ENCODE assay signal across 1 cellular context in genomic region chr3:184085389-184085852, GRCh38.
TF ChIP-seq lines count a peak whose summit lies in the region.

No MANE protein-coding gene starts in this region.

TF ChIP-seq in K562, 482 proteins besides CTCF, POLR2A, EP300 and RAD21 (continued from another document and continues in another):
- TF ChIP-seq POLR2AphosphoS2 (IDR thresholded peaks at IDR 0.05; ENCODE audit: low read length): no peak
- no peak for TF ChIP-seq ZBTB1 (CRISPR knock-in tag; IDR thresholded peaks at IDR 0.05; ENCODE audit: borderline replicate concordance, low read depth)
- TF ChIP-seq NUFIP1 (IDR thresholded peaks at IDR 0.05; ENCODE audit: partially characterized antibody): no peak
- no peak for TF ChIP-seq NR2C1 (IDR thresholded peaks at IDR 0.05)
- TF ChIP-seq NR2C1 (tag; IDR thresholded peaks at IDR 0.05): no peak
- TF ChIP-seq NELFE (IDR thresholded peaks at IDR 0.05; ENCODE audit: insufficient read depth, insufficient read length): no peak
- no peak for TF ChIP-seq KLF10 (CRISPR knock-in tag; IDR thresholded peaks at IDR 0.05)
- TF ChIP-seq WHSC1 (IDR thresholded peaks at IDR 0.05; ENCODE audit: low read length): no peak
- no peak; a peak in 1 of 4 replicates for TF ChIP-seq MNT (conservative IDR thresholded peaks at IDR 0.05)
- TF ChIP-seq, protein P1, sequence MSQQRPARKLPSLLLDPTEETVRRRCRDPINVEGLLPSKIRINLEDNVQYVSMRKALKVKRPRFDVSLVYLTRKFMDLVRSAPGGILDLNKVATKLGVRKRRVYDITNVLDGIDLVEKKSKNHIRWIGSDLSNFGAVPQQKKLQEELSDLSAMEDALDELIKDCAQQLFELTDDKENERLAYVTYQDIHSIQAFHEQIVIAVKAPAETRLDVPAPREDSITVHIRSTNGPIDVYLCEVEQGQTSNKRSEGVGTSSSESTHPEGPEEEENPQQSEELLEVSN (IDR thresholded peaks at IDR 0.05; ENCODE audit: borderline replicate concordance in 1 of 2, extremely low read depth in 1 of 2, insufficient read depth in 1 of 2, insufficient read length in 1 of 2, low read depth in 1 of 2, low read length in 1 of 2, poor library complexity in 1 of 2, severe bottlenecking in 1 of 2): no peak
- peak; percentile 88; the same call in 1 of the 2 replicates for TF ChIP-seq SMARCA4 (IDR thresholded peaks at IDR 0.05)
- no peak for TF ChIP-seq ZNF316 (IDR thresholded peaks at IDR 0.05)
- no peak for TF ChIP-seq STAG1 (CRISPR knock-in tag; IDR thresholded peaks at IDR 0.05; ENCODE audit: borderline replicate concordance)
- no peak for TF ChIP-seq ZNF764 (CRISPR knock-in tag; IDR thresholded peaks at IDR 0.05; ENCODE audit: low read depth)
- no peak for TF ChIP-seq ERF (CRISPR knock-in tag; IDR thresholded peaks at IDR 0.05)
- TF ChIP-seq DACH1 (IDR thresholded peaks at IDR 0.05; ENCODE audit: partially characterized antibody): peak; percentile 25
- TF ChIP-seq MCM3 (IDR thresholded peaks at IDR 0.05): no peak
- 0 out of 2 replicates have a peak, but pooled peaks have one; percentile 18 for TF ChIP-seq RNF2 (IDR thresholded peaks at IDR 0.05)
- no peak for TF ChIP-seq ZNF121 (CRISPR knock-in tag; conservative IDR thresholded peaks at IDR 0.05)
- TF ChIP-seq FIP1L1 (IDR thresholded peaks at IDR 0.05; ENCODE audit: low read depth, low read length, poor library complexity, severe bottlenecking): no peak
- no peak for TF ChIP-seq POLR3G (IDR thresholded peaks at IDR 0.05; ENCODE audit: extremely low read depth, insufficient read length, insufficient replicate concordance)
- TF ChIP-seq PREB (CRISPR knock-in tag; IDR thresholded peaks at IDR 0.05): no peak
- no peak for TF ChIP-seq KDM4B (IDR thresholded peaks at IDR 0.05; ENCODE audit: borderline replicate concordance in 2 of 2, low read depth in 1 of 2)
- TF ChIP-seq ZFP30 (CRISPR knock-in tag; IDR thresholded peaks at IDR 0.05; ENCODE audit: borderline replicate concordance): no peak
- TF ChIP-seq, protein P2, sequence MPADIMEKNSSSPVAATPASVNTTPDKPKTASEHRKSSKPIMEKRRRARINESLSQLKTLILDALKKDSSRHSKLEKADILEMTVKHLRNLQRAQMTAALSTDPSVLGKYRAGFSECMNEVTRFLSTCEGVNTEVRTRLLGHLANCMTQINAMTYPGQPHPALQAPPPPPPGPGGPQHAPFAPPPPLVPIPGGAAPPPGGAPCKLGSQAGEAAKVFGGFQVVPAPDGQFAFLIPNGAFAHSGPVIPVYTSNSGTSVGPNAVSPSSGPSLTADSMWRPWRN (IDR thresholded peaks at IDR 0.05; ENCODE audit: low read depth): no peak
- no peak for TF ChIP-seq ZKSCAN1 (IDR thresholded peaks at IDR 0.05; ENCODE audit: low read depth, low read length)
- no peak for TF ChIP-seq HDAC8 (tag; IDR thresholded peaks at IDR 0.05)
- no peak for TF ChIP-seq BRF1 (IDR thresholded peaks at IDR 0.05; ENCODE audit: borderline replicate concordance, extremely low read depth, insufficient read length)
- TF ChIP-seq MAZ (CRISPR knock-in tag; conservative IDR thresholded peaks at IDR 0.05 in 1 of 2, IDR thresholded peaks at IDR 0.05 in 1 of 2): 0 out of 4 replicates have a peak, but pooled peaks of 1 of the 2 experiments have one; percentile 19
- no peak for TF ChIP-seq SNRNP70 (optimal IDR thresholded peaks at IDR 0.05; ENCODE audit: low read depth, low read length)
- TF ChIP-seq PRMT5 (CRISPR knock-in tag; IDR thresholded peaks at IDR 0.05): no peak
- no peak for TF ChIP-seq ATF4 (CRISPR knock-in tag; IDR thresholded peaks at IDR 0.05)
- TF ChIP-seq BRF2 (IDR thresholded peaks at IDR 0.05; ENCODE audit: borderline replicate concordance, insufficient read depth, insufficient read length): no peak
- TF ChIP-seq ILF3 (IDR thresholded peaks at IDR 0.05; ENCODE audit: borderline replicate concordance): no peak
- TF ChIP-seq, protein P3, sequence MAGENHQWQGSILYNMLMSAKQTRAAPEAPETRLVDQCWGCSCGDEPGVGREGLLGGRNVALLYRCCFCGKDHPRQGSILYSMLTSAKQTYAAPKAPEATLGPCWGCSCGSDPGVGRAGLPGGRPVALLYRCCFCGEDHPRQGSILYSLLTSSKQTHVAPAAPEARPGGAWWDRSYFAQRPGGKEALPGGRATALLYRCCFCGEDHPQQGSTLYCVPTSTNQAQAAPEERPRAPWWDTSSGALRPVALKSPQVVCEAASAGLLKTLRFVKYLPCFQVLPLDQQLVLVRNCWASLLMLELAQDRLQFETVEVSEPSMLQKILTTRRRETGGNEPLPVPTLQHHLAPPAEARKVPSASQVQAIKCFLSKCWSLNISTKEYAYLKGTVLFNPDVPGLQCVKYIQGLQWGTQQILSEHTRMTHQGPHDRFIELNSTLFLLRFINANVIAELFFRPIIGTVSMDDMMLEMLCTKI (IDR thresholded peaks at IDR 0.05; ENCODE audit: partially characterized antibody): no peak
- no peak for TF ChIP-seq ZNF586 (CRISPR knock-in tag; conservative IDR thresholded peaks at IDR 0.05)
- no peak for TF ChIP-seq ILK (tag; IDR thresholded peaks at IDR 0.05; ENCODE audit: borderline replicate concordance, low read depth)
- TF ChIP-seq ESRRB (CRISPR knock-in tag; IDR thresholded peaks at IDR 0.05; ENCODE audit: borderline replicate concordance): no peak
- TF ChIP-seq EWSR1 (IDR thresholded peaks at IDR 0.05; ENCODE audit: borderline replicate concordance, low read depth, partially characterized antibody): no peak
- TF ChIP-seq, protein P4, sequence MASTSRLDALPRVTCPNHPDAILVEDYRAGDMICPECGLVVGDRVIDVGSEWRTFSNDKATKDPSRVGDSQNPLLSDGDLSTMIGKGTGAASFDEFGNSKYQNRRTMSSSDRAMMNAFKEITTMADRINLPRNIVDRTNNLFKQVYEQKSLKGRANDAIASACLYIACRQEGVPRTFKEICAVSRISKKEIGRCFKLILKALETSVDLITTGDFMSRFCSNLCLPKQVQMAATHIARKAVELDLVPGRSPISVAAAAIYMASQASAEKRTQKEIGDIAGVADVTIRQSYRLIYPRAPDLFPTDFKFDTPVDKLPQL (IDR thresholded peaks at IDR 0.05; ENCODE audit: extremely low read depth, insufficient read length): no peak
- no peak for TF ChIP-seq GMEB1 (CRISPR knock-in tag; IDR thresholded peaks at IDR 0.05)
- no peak for TF ChIP-seq E2F3 (CRISPR knock-in tag; IDR thresholded peaks at IDR 0.05)
- no peak for TF ChIP-seq KLF16 (IDR thresholded peaks at IDR 0.05)
- TF ChIP-seq BCLAF1 (IDR thresholded peaks at IDR 0.05; ENCODE audit: borderline replicate concordance in 1 of 2, control insufficient read depth in 1 of 2, low read depth in 2 of 2, low read length in 1 of 2): no peak
- 0 out of 2 replicates have a peak, but pooled peaks have one; percentile 15 for TF ChIP-seq MAFK (IDR thresholded peaks at IDR 0.05; ENCODE audit: low read length)
- no peak for TF ChIP-seq ZNF175 (CRISPR knock-in tag; IDR thresholded peaks at IDR 0.05; ENCODE audit: low read depth)
- TF ChIP-seq, protein P5, sequence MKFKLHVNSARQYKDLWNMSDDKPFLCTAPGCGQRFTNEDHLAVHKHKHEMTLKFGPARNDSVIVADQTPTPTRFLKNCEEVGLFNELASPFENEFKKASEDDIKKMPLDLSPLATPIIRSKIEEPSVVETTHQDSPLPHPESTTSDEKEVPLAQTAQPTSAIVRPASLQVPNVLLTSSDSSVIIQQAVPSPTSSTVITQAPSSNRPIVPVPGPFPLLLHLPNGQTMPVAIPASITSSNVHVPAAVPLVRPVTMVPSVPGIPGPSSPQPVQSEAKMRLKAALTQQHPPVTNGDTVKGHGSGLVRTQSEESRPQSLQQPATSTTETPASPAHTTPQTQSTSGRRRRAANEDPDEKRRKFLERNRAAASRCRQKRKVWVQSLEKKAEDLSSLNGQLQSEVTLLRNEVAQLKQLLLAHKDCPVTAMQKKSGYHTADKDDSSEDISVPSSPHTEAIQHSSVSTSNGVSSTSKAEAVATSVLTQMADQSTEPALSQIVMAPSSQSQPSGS (CRISPR knock-in tag; IDR thresholded peaks at IDR 0.05): no peak
- TF ChIP-seq, protein P6, sequence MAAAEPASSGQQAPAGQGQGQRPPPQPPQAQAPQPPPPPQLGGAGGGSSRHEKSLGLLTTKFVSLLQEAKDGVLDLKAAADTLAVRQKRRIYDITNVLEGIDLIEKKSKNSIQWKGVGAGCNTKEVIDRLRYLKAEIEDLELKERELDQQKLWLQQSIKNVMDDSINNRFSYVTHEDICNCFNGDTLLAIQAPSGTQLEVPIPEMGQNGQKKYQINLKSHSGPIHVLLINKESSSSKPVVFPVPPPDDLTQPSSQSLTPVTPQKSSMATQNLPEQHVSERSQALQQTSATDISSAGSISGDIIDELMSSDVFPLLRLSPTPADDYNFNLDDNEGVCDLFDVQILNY (CRISPR knock-in tag; IDR thresholded peaks at IDR 0.05): no peak
- peak; percentile 94 to 96 for TF ChIP-seq TRIM24 (IDR thresholded peaks at IDR 0.05)
- no peak for TF ChIP-seq ZNF655 (CRISPR knock-in tag; IDR thresholded peaks at IDR 0.05)
